ENCODE assay signal across 18 cellular contexts in genomic region chr4:26503427-26503826, GRCh38. TPM values are rescaled to one million over a fixed set of nuclear protein-coding genes. Genes with fewer than 3 reads are reported as not detected.
A peak's percentile ranks its signal among the peaks of the same experiment; 100 is the strongest.
DNase-seq lines count a peak whose midpoint lies in the region; ATAC-seq and TF ChIP-seq lines count a peak whose summit lies in the region.
"Had no signal": no experiment of that assay in that cellular context is flagged by ENCODE, and none has a peak within 500 bp of the region (broad histone marks: within the 10 kb centered on the region; RNA-seq: fewer than 3 reads in every experiment).

No MANE protein-coding gene starts in this region.

- ATAC-seq in IMR-90 (ENCODE audit: low read depth) (no peak), HG02973 (IDR thresholded peaks at IDR 0.05; ENCODE audit: unreplicated experiment) (no peak), gastrocnemius medialis (no peak)

- H3K27me3 Mint-ChIP-seq in activated CD4-positive, alpha-beta T cell treated with anti-CD3 and anti-CD28 coated beads, Interleukin-2, amount 10 ng/mL, durations not matched to agents 24 days and 14 days: no peaks in the 10 kb centered on the region

- H2BK15ac ChIP-seq in IMR-90 (ENCODE audit: low read depth, low read length): no peak overlapping the region

- no peak overlapping the region for H3K14ac ChIP-seq in IMR-90 (replicated peaks; ENCODE audit: low read depth, low read length)

- dilution Hi-C loops in IMR-90 (cut with HindIII; ENCODE audit: low sequenced_read_pairs, unreplicated experiment): no loop called here

- H2AK5ac ChIP-seq in IMR-90 (ENCODE audit: low read depth, low read length): no peak overlapping the region

- H3K27ac Mint-ChIP-seq in activated CD4-positive, alpha-beta T cell treated with anti-CD3 and anti-CD28 coated beads, Interleukin-2, amount 10 ng/mL, durations not matched to agents 24 days and 14 days: no peak overlapping the region
- H3K27ac Mint-ChIP-seq: CD14-positive monocyte had no signal

- intact Hi-C loops in IMR-90 (cut with micrococcal nuclease) (no loop called here), gastrocnemius medialis (cut with DNase I; ENCODE audit: low total_unique reads) (no loop called here)
- intact Hi-C loops in activated CD4-positive, alpha-beta T cell treated with anti-CD3 and anti-CD28 coated beads, Interleukin-2, amount 10 ng/mL, durations not matched to agents 24 days and 14 days (cut with micrococcal nuclease): no loop called here

- in situ Hi-C loops in IMR-90 (cut with MboI; ENCODE audit: low sequenced_read_pairs): no loop called here
- in situ Hi-C loops in gastrocnemius medialis (cut with MboI; ENCODE audit: low sequenced_read_pairs in 4 of 4): no loop called here

- H3K56ac ChIP-seq in IMR-90 (ENCODE audit: extremely low read depth, insufficient read depth, low read length): no peak overlapping the region

- no peaks in the 10 kb centered on the region for H4K20me1 ChIP-seq in IMR-90 (ENCODE audit: insufficient read depth, low read length)

- H3K9me3 ChIP-seq in IMR-90 (ENCODE audit: control insufficient read depth, insufficient read depth, low read length): peaks cover 3% of the 10 kb centered on the region; the same call in 1 of the 2 replicates
- H3K9me3 ChIP-seq in skeletal muscle satellite cell (replicated peaks; ENCODE audit: low read length): peaks cover 6% of the 10 kb centered on the region
- H3K9me3 ChIP-seq in SJCRH30 (replicated peaks): no peaks in the 10 kb centered on the region
- H3K9me3 ChIP-seq in gastrocnemius medialis: no peaks in the 10 kb centered on the region
- H3K9me3 ChIP-seq: Peyer's patch, SK-N-SH had no signal

- H3K27me3 ChIP-seq in IMR-90 (ENCODE audit: control insufficient read depth, insufficient read depth, low read length): no peaks in the 10 kb centered on the region
- H3K27me3 ChIP-seq in skeletal muscle satellite cell (ENCODE audit: control insufficient read depth, insufficient read depth, low read length): no peaks in the 10 kb centered on the region
- H3K27me3 ChIP-seq in SJCRH30: no peaks in the 10 kb centered on the region
- no peaks in the 10 kb centered on the region for H3K27me3 ChIP-seq in gastrocnemius medialis
- H3K27me3 ChIP-seq: Peyer's patch had no signal

- H3K18ac ChIP-seq in IMR-90 (ENCODE audit: low read depth, low read length): no peak overlapping the region

- no peaks in the 10 kb centered on the region for H3K36me3 Mint-ChIP-seq in activated CD4-positive, alpha-beta T cell treated with anti-CD3 and anti-CD28 coated beads, Interleukin-2, amount 10 ng/mL, durations not matched to agents 24 days and 14 days (ENCODE audit: low read depth)
- H3K36me3 Mint-ChIP-seq: CD14-positive monocyte had no signal

- H3K36me3 ChIP-seq in IMR-90 (ENCODE audit: control insufficient read depth, insufficient read depth, low read length) (no peaks in the 10 kb centered on the region), skeletal muscle satellite cell (ENCODE audit: insufficient read depth, low read length) (no peaks in the 10 kb centered on the region), SJCRH30 (no peaks in the 10 kb centered on the region), gastrocnemius medialis (no peaks in the 10 kb centered on the region)
- H3K36me3 ChIP-seq: Peyer's patch had no signal

- WGBS in IMR-90 (ENCODE audit: extremely low coverage in 2 of 2, insufficient read length in 1 of 2), 2 experiments: 66% methylated on average over 4 of the region's 5 CpGs; no CpG with 5 or more reads in 1 of the 2 experiments

- H4K91ac ChIP-seq in IMR-90 (ENCODE audit: insufficient read depth, low read depth, low read length): no peak overlapping the region

- TF ChIP-seq CTCF in IMR-90 (conservative IDR thresholded peaks at IDR 0.05; ENCODE audit: low read depth, low read length) (no peak), gastrocnemius medialis (IDR thresholded peaks at IDR 0.05 in 4 of 5, conservative IDR thresholded peaks at IDR 0.05 in 1 of 5) (no peak)

- no peak overlapping the region for H2BK120ac ChIP-seq in IMR-90 (ENCODE audit: low read depth, low read length)

- no peak overlapping the region for H4K8ac ChIP-seq in IMR-90 (ENCODE audit: low read depth in 2 of 2, low read length in 2 of 2)

- no peak overlapping the region for H4K5ac ChIP-seq in IMR-90 (ENCODE audit: low read depth, low read length)

- H3K4me2 ChIP-seq in IMR-90 (ENCODE audit: low read depth, low read length) (no peak overlapping the region), skeletal muscle satellite cell (ENCODE audit: low read length) (peak overlapping the region; percentile 31)
- H3K4me2 ChIP-seq: SK-N-SH had no signal

- no peak overlapping the region for H3K4me3 ChIP-seq in IMR-90 (ENCODE audit: insufficient read depth, low read depth, low read length)
- no peak overlapping the region for H3K4me3 ChIP-seq in skeletal muscle satellite cell (ENCODE audit: low read length)
- H3K4me3 ChIP-seq in SJCRH30: no peak overlapping the region
- peak overlapping the region in 1 of 4 donors; percentile 21 for H3K4me3 ChIP-seq in gastrocnemius medialis
- H3K4me3 ChIP-seq: Peyer's patch had no signal

- H2BK20ac ChIP-seq in IMR-90 (ENCODE audit: low read depth, low read length): no peak overlapping the region

- no peak overlapping the region for H3K23ac ChIP-seq in IMR-90 (ENCODE audit: low read depth, low read length)

- TF ChIP-seq RAD21 in IMR-90 (IDR thresholded peaks at IDR 0.05; ENCODE audit: low read length): no peak

- no peak for DNase-seq in IMR-90
- DNase-seq in OCI-M1 (lab: John Stamatoyannopoulos, UW): peak; percentile 34
- DNase-seq in myocyte (ENCODE audit: low read depth): peak; percentile 96
- no peak for DNase-seq in SJCRH30
- no peak for DNase-seq in activated CD4-positive, alpha-beta T cell treated with anti-CD3 and anti-CD28 coated beads, Interleukin-2, amount 10 ng/mL, durations not matched to agents 24 days and 14 days
- no peak for DNase-seq in gastrocnemius medialis
- DNase-seq: COR-L47, GOT3, MM.1S, NCI-H1105, NCI-H1694, NCI-H69, Peyer's patch, Right ventricle myocardium superior, SK-N-SH had no signal

- H3K4me1 ChIP-seq in IMR-90 (ENCODE audit: control insufficient read depth, insufficient read depth, low read length) (no peaks in the 10 kb centered on the region), skeletal muscle satellite cell (ENCODE audit: control insufficient read depth, insufficient read depth, low read length) (peaks cover 20% of the 10 kb centered on the region), SJCRH30 (no peaks in the 10 kb centered on the region), gastrocnemius medialis (no peaks in the 10 kb centered on the region)
- H3K4me1 ChIP-seq: Peyer's patch had no signal

- CTCF ChIA-PET in IMR-90 (lab: Yijun Ruan, JAX): interaction anchor here (0.6 kb wide), 1 partner anchor 10 kb away, joined by 3 read pairs; no protein-coding TSS in a partner anchor

- H3K4me1 Mint-ChIP-seq in activated CD4-positive, alpha-beta T cell treated with anti-CD3 and anti-CD28 coated beads, Interleukin-2, amount 10 ng/mL, durations not matched to agents 24 days and 14 days: no peaks in the 10 kb centered on the region
- H3K4me1 Mint-ChIP-seq: CD14-positive monocyte had no signal

- no peak overlapping the region for H3K9ac ChIP-seq in IMR-90 (ENCODE audit: low read depth, low read length)
- no peak overlapping the region for H3K9ac ChIP-seq in skeletal muscle satellite cell (ENCODE audit: low read depth, low read length)
- H3K9ac ChIP-seq: SK-N-SH had no signal

- peak overlapping the region; percentile 27 for H2AFZ ChIP-seq in IMR-90 (replicated peaks; ENCODE audit: low read length, poor library complexity)

- H3K4me3 Mint-ChIP-seq in activated CD4-positive, alpha-beta T cell treated with anti-CD3 and anti-CD28 coated beads, Interleukin-2, amount 10 ng/mL, durations not matched to agents 24 days and 14 days: no peak overlapping the region
- H3K4me3 Mint-ChIP-seq: CD14-positive monocyte had no signal

- POLR2A ChIA-PET in IMR-90 (lab: Charles Lee; ENCODE audit: unreplicated experiment): no interaction called here

- H3K4ac ChIP-seq in IMR-90 (ENCODE audit: low read depth, low read length): no peak overlapping the region

- no peak for TF ChIP-seq POLR2A in IMR-90 (IDR thresholded peaks at IDR 0.05; ENCODE audit: low read depth, low read length)
- TF ChIP-seq POLR2A in gastrocnemius medialis (IDR thresholded peaks at IDR 0.05): no peak

- no peak overlapping the region for H2AK9ac ChIP-seq in IMR-90 (replicated peaks; ENCODE audit: low read depth, low read length, poor library complexity)

- no peak overlapping the region for H3K27ac ChIP-seq in IMR-90 (ENCODE audit: insufficient read depth, low read length)
- no peak overlapping the region for H3K27ac ChIP-seq in SJCRH30
- H3K27ac ChIP-seq in gastrocnemius medialis: no peak overlapping the region
- H3K27ac ChIP-seq: Peyer's patch had no signal

- no peak overlapping the region for H2BK5ac ChIP-seq in IMR-90 (ENCODE audit: low read depth, low read length, poor library complexity, severe bottlenecking)

- BruUV-seq in IMR-90 (replicated peaks; lab: Mats Ljungman, UMichigan): no TSS peak

- no peaks in the 10 kb centered on the region for H3K9me1 ChIP-seq in IMR-90 (ENCODE audit: insufficient read depth, low read length)

- no peaks in the 10 kb centered on the region for H3K79me1 ChIP-seq in IMR-90 (ENCODE audit: low read depth in 1 of 2, low read length in 2 of 2)

- H3K9me3 Mint-ChIP-seq in activated CD4-positive, alpha-beta T cell treated with anti-CD3 and anti-CD28 coated beads, Interleukin-2, amount 10 ng/mL, durations not matched to agents 24 days and 14 days: no peaks in the 10 kb centered on the region

TF ChIP-seq in IMR-90, 13 proteins besides CTCF, POLR2A, EP300 and RAD21 (continues in another document):
- TF ChIP-seq CEBPB (IDR thresholded peaks at IDR 0.05; ENCODE audit: low read depth, low read length) (no peak), MXI1 (IDR thresholded peaks at IDR 0.05; ENCODE audit: borderline replicate concordance, low read depth, low read length) (no peak), RCOR1 (IDR thresholded peaks at IDR 0.05; ENCODE audit: insufficient replicate concordance, low read length) (no peak)

RNA-seq across cellular contexts. Expression of gene CCKAR, which starts 13.1 kb away (rescaled TPM):
- total RNA-seq in IMR-90 (2012; rRNA removed) (not detected in 2 replicates), myocyte (0.19 TPM in 1 of 2 replicates, not detected in the other), gastrocnemius medialis (not detected)
- not detected in 2 replicates for polyA plus RNA-seq in IMR-90 (2012; rRNA removed)
- not detected in 2 replicates for polyA plus RNA-seq in IMR-90 (2012; cell fraction: cytosol; rRNA removed)
- not detected in 2 replicates for polyA plus RNA-seq in IMR-90 (2012; cell fraction: nucleus; rRNA removed; ENCODE audit: low replicate concordance)
- polyA plus RNA-seq in myocyte (2012): 0.04 TPM
- not detected in 2 replicates for total RNA-seq in skeletal muscle satellite cell (2012; rRNA removed)
- 0.61 and 1.1 TPM in 2 replicates for total RNA-seq in SJCRH30 (2014; rRNA removed; shearing (Covaris generic))
- total RNA-seq in activated CD4-positive, alpha-beta T cell treated with anti-CD3 and anti-CD28 coated beads, Interleukin-2, amount 10 ng/mL, durations not matched to agents 24 days and 14 days: not detected in 2 replicates
- total RNA-seq: Peyer's patch, Right ventricle myocardium superior had no signal
- polyA plus RNA-seq: CD14-positive monocyte, SK-N-SH had no signal

Comparison
In these comparisons a context has a peak if more than half of its experiments do, and no peak if none do; other contexts are left out.
1. DNase-seq: peak in OCI-M1 (single experiment) and myocyte (single experiment); none in IMR-90 (single experiment), SJCRH30 (0 of 2), activated CD4-positive, alpha-beta T cell treated with anti-CD3 and anti-CD28 coated beads, Interleukin-2, amount 10 ng/mL, durations not matched to agents 24 days and 14 days (single experiment) and gastrocnemius medialis (0 of 2).